In genomic region chr3:132675408-132675807, GRCh38 we compare ENCODE assay signal across 30 cellular contexts.
"Had no signal": no experiment of that assay in that cellular context is flagged by ENCODE, and none has a peak within 500 bp of the region (broad histone marks: within the 10 kb centered on the region; RNA-seq: fewer than 3 reads in every experiment).

No MANE protein-coding gene starts in this region.

- H3K27ac Mint-ChIP-seq: activated B cell treated with CpG ODN at 0.5 μM for 24 hours; activated CD4-positive, alpha-beta T cell treated with anti-CD3 and anti-CD28 coated beads, Interleukin-2, amount 10 ng/mL, durations not matched to agents 24 days and 14 days; activated naive CD4-positive, alpha-beta T cell treated with anti-CD3 and anti-CD28 coated beads, Interleukin-2, amount 10 ng/mL, durations not matched to agents 7 days and 5 days; activated naive CD8-positive, alpha-beta T cell treated with anti-CD3 and anti-CD28 coated beads, Interleukin-2, amount 50 U/mL, for 24 hours; activated T-helper 1 cell treated with anti-CD3 and anti-CD28 coated beads, Interleukin-12 subunit alpha, Interleukin-12 subunit beta, Interleukin-2, Interleukin-4 antibody, amounts not matched to agents 30 ng/mL and 10 ng/mL and 1 ng/mL, durations not matched to agents 14 hours and 24 hours and 36 hours; brain; T-helper 1 cell treated with Interleukin-12 subunit alpha and Interleukin-12 subunit beta and Interleukin-4 antibody, amounts not matched to agents 30 μg/mL and 1 μg/mL, for 36 hours had no signal

- ATAC-seq: activated naive CD8-positive, alpha-beta T cell treated with anti-CD3 and anti-CD28 coated beads, Interleukin-2, amount 50 U/mL, for 24 hours; K562; PC-3 had no signal

- H3K4me1 Mint-ChIP-seq: activated B cell treated with CpG ODN at 0.5 μM for 24 hours; activated CD4-positive, alpha-beta T cell treated with anti-CD3 and anti-CD28 coated beads, Interleukin-2, amount 10 ng/mL, durations not matched to agents 24 days and 14 days; activated naive CD4-positive, alpha-beta T cell treated with anti-CD3 and anti-CD28 coated beads, Interleukin-2, amount 10 ng/mL, durations not matched to agents 7 days and 5 days; activated naive CD8-positive, alpha-beta T cell treated with anti-CD3 and anti-CD28 coated beads, Interleukin-2, amount 50 U/mL, for 24 hours; brain had no signal

- H3K27me3 Mint-ChIP-seq: activated B cell treated with CpG ODN at 0.5 μM for 24 hours; activated CD4-positive, alpha-beta T cell treated with anti-CD3 and anti-CD28 coated beads, Interleukin-2, amount 10 ng/mL, durations not matched to agents 24 days and 14 days; activated naive CD4-positive, alpha-beta T cell treated with anti-CD3 and anti-CD28 coated beads, Interleukin-2, amount 10 ng/mL, durations not matched to agents 7 days and 5 days; activated naive CD8-positive, alpha-beta T cell treated with anti-CD3 and anti-CD28 coated beads, Interleukin-2, amount 50 U/mL, for 24 hours; brain had no signal

- DNase-seq: activated B cell treated with CpG ODN at 0.5 μM for 24 hours; activated CD4-positive, alpha-beta T cell treated with anti-CD3 and anti-CD28 coated beads, Interleukin-2, amount 10 ng/mL, durations not matched to agents 24 days and 14 days; activated CD4-positive, alpha-beta T cell treated with anti-CD3 and anti-CD28 coated beads, Interleukin-2, amount 50 U/mL, for 4 hours; activated CD4-positive, CD25-positive, alpha-beta regulatory T cell treated with anti-CD3 and anti-CD28 coated beads, Interleukin-2, amount 50 U/mL, for 72 hours; activated CD8-positive, alpha-beta memory T cell treated with anti-CD3 and anti-CD28 coated beads, Interleukin-2, amount 50 U/mL, for 4 hours; activated effector memory CD4-positive, alpha-beta T cell treated with Interleukin-2 at 50 U/mL for 16 hours; activated naive CD4-positive, alpha-beta T cell treated with anti-CD3 and anti-CD28 coated beads, Interleukin-2, amount 10 ng/mL, durations not matched to agents 7 days and 5 days; activated naive CD8-positive, alpha-beta T cell treated with anti-CD3 and anti-CD28 coated beads, Interleukin-2, amount 50 U/mL, for 24 hours; anterior cingulate cortex; caudate nucleus; IMR-90; Karpas-422; NCI-H1105; NCI-H1436; NCI-H1694; NCI-H1930; NCI-H2081 treated with DMSO at 0.1 percent for 48 hours; NCI-H345; NCI-H524 treated with DMSO at 0.1 percent for 48 hours; NCI-H748 treated with DMSO at 0.1 percent for 48 hours; NK-92 treated with Interleukin-12 subunit alpha and Interleukin-12 subunit beta, amount 100 ng/mL, for 24 hours; PC-3; Peyer's patch; RPMI8226; SHP77 treated with DMSO at 0.1 percent for 48 hours; SK-N-SH had no signal

- H3K9me3 Mint-ChIP-seq: activated B cell treated with CpG ODN at 0.5 μM for 24 hours; activated CD4-positive, alpha-beta T cell treated with anti-CD3 and anti-CD28 coated beads, Interleukin-2, amount 10 ng/mL, durations not matched to agents 24 days and 14 days; activated naive CD4-positive, alpha-beta T cell treated with anti-CD3 and anti-CD28 coated beads, Interleukin-2, amount 10 ng/mL, durations not matched to agents 7 days and 5 days; activated naive CD8-positive, alpha-beta T cell treated with anti-CD3 and anti-CD28 coated beads, Interleukin-2, amount 50 U/mL, for 24 hours; activated T-helper 1 cell treated with anti-CD3 and anti-CD28 coated beads, Interleukin-12 subunit alpha, Interleukin-12 subunit beta, Interleukin-2, Interleukin-4 antibody, amounts not matched to agents 30 ng/mL and 10 ng/mL and 1 ng/mL, durations not matched to agents 14 hours and 24 hours and 36 hours; brain; T-helper 1 cell treated with Interleukin-12 subunit alpha and Interleukin-12 subunit beta and Interleukin-4 antibody, amounts not matched to agents 30 μg/mL and 1 μg/mL, for 36 hours had no signal

- H3K4me3 Mint-ChIP-seq: activated B cell treated with CpG ODN at 0.5 μM for 24 hours; activated CD4-positive, alpha-beta T cell treated with anti-CD3 and anti-CD28 coated beads, Interleukin-2, amount 10 ng/mL, durations not matched to agents 24 days and 14 days; activated naive CD4-positive, alpha-beta T cell treated with anti-CD3 and anti-CD28 coated beads, Interleukin-2, amount 10 ng/mL, durations not matched to agents 7 days and 5 days; activated naive CD8-positive, alpha-beta T cell treated with anti-CD3 and anti-CD28 coated beads, Interleukin-2, amount 50 U/mL, for 24 hours; activated T-helper 1 cell treated with anti-CD3 and anti-CD28 coated beads, Interleukin-12 subunit alpha, Interleukin-12 subunit beta, Interleukin-2, Interleukin-4 antibody, amounts not matched to agents 30 ng/mL and 10 ng/mL and 1 ng/mL, durations not matched to agents 14 hours and 24 hours and 36 hours; brain; T-helper 1 cell treated with Interleukin-12 subunit alpha and Interleukin-12 subunit beta and Interleukin-4 antibody, amounts not matched to agents 30 μg/mL and 1 μg/mL, for 36 hours had no signal
